ENCODE assay signal across 9 cellular contexts in the genomic region with DNA sequence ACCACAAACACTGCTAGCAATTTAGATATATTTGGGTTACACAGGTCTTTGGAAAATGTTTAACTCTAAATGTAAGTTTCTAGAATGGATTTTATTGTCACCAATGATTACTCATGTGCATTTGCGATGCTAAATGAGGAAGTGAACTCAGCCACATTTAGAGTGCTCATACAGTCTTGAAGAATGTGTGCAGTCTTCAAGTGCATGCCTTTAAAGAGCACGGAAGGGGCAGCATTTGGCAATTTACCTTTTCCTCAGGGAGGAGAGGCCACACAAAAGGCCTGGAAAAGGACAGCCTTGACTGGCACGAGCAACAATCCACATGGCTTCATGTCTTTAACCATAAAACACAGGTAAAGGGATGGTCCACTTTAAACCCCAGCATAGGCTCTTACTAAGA.
DNase-seq lines count a peak whose midpoint lies in the region; ATAC-seq, FAIRE-seq and TF ChIP-seq lines count a peak whose summit lies in the region.
"Had no signal": no experiment of that assay in that cellular context is flagged by ENCODE, and none has a peak within 500 bp of the region (broad histone marks: within the 10 kb centered on the region; RNA-seq: fewer than 3 reads in every experiment).

No MANE protein-coding gene starts in this region.

- peaks cover 7% of the 10 kb centered on the region for H3K36me3 Mint-ChIP-seq in activated naive CD8-positive, alpha-beta T cell treated with anti-CD3 and anti-CD28 coated beads, Interleukin-2, amount 50 U/mL, for 24 hours (ENCODE audit: low read depth)

- TF ChIP-seq CTCF in D721Med (IDR thresholded peaks at IDR 0.05; ENCODE audit: insufficient read depth, missing control alignments): no peak

- no peak for FAIRE-seq in D721Med (lab: Jason Lieb, UNC)
- FAIRE-seq: endothelial cell of umbilical vein had no signal

- intact Hi-C loops in left ventricle myocardium superior (cut with micrococcal nuclease): no loop called here

- H3K27ac Mint-ChIP-seq in activated naive CD8-positive, alpha-beta T cell treated with anti-CD3 and anti-CD28 coated beads, Interleukin-2, amount 50 U/mL, for 24 hours: peak overlapping the region; percentile 73

- H3K9me3 Mint-ChIP-seq in activated naive CD8-positive, alpha-beta T cell treated with anti-CD3 and anti-CD28 coated beads, Interleukin-2, amount 50 U/mL, for 24 hours: peaks cover 10% of the 10 kb centered on the region

- H3K4me3 Mint-ChIP-seq in activated naive CD8-positive, alpha-beta T cell treated with anti-CD3 and anti-CD28 coated beads, Interleukin-2, amount 50 U/mL, for 24 hours: no peak overlapping the region

- peaks cover 90% of the 10 kb centered on the region for H3K4me1 Mint-ChIP-seq in activated naive CD8-positive, alpha-beta T cell treated with anti-CD3 and anti-CD28 coated beads, Interleukin-2, amount 50 U/mL, for 24 hours

- DNase-seq in GDM1 (lab: John Stamatoyannopoulos, UW) (peak; percentile 50), HT1080 (ENCODE audit: low read depth) (peak; percentile 43), D721Med (ENCODE audit: insufficient read length, low spot score) (no peak), NCI-H526 (lab: John Stamatoyannopoulos, UW) (no peak), left ventricle myocardium superior (no peak)
- no peak for DNase-seq in activated naive CD8-positive, alpha-beta T cell treated with anti-CD3 and anti-CD28 coated beads, Interleukin-2, amount 50 U/mL, for 24 hours
- DNase-seq in stimulated activated CD4-positive, alpha-beta T cell treated with anti-CD3 and anti-CD28 coated beads, Interleukin-4, amount 100 ng/mL, for 1 hour: no peak

- ATAC-seq in GM21515 (IDR thresholded peaks at IDR 0.05; ENCODE audit: unreplicated experiment) (peak; percentile 73), left ventricle myocardium superior (no peak)
- ATAC-seq in activated naive CD8-positive, alpha-beta T cell treated with anti-CD3 and anti-CD28 coated beads, Interleukin-2, amount 50 U/mL, for 24 hours: peak; percentile 48

- H3K27me3 Mint-ChIP-seq in activated naive CD8-positive, alpha-beta T cell treated with anti-CD3 and anti-CD28 coated beads, Interleukin-2, amount 50 U/mL, for 24 hours: no peaks in the 10 kb centered on the region

Comparison
In these comparisons a context has a peak if more than half of its experiments do, and no peak if none do; other contexts are left out.
1. DNase-seq: peak in GDM1 (single experiment) and HT1080 (single experiment); none in activated naive CD8-positive, alpha-beta T cell treated with anti-CD3 and anti-CD28 coated beads, Interleukin-2, amount 50 U/mL, for 24 hours (single experiment), D721Med (single experiment), NCI-H526 (0 of 2), stimulated activated CD4-positive, alpha-beta T cell treated with anti-CD3 and anti-CD28 coated beads, Interleukin-4, amount 100 ng/mL, for 1 hour (single experiment) and left ventricle myocardium superior (single experiment).